Comparison of ENCODE assay signal across 8 cellular contexts in the genomic region with DNA sequence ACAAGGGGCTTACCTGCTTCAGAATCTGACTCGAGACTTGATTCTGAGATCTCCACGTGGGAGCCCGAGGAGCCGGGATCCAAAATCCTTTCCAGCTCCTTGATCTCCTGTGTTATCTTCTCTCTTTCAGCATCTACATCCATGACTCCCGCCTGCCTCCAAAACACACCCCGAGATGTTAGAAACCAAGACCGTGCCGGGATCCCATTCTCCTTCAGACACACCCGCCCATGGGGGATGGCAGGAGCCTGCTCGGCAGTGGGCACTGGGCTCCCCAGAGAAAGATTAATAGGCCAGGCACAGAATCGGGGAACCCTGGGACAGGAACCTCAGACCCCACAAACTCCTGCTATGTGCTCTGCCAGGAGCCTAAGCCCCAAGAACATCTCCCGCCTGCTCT. TPM values are rescaled to one million over a fixed set of nuclear protein-coding genes. Genes with fewer than 3 reads are reported as not detected.
DNase-seq lines count a peak whose midpoint lies in the region; ATAC-seq and TF ChIP-seq lines count a peak whose summit lies in the region.
"Had no signal": no experiment of that assay in that cellular context is flagged by ENCODE, and none has a peak within 500 bp of the region (broad histone marks: within the 10 kb centered on the region; RNA-seq: fewer than 3 reads in every experiment).

No MANE protein-coding gene starts in this region.

- no peak for DNase-seq in left lung
- no peak for DNase-seq in superior temporal gyrus (ENCODE audit: extremely low spot score)
- DNase-seq in NCI-H1092 treated with DMSO at 0.1 percent for 48 hours (lab: John Stamatoyannopoulos, UW) = no peak
- DNase-seq: NCI-H1436 treated with DMSO at 0.1 percent for 48 hours had no signal

- H3K4me3 Mint-ChIP-seq in brain = peak overlapping the region; percentile 91 to 96 (median 92)

- H3K9me3 ChIP-seq in DOHH2 (ENCODE audit: control insufficient read depth, insufficient read depth, low read length) (no peaks in the 10 kb centered on the region), Loucy (ENCODE audit: insufficient read depth, low read depth, low read length) (no peaks in the 10 kb centered on the region), neural cell (ENCODE audit: low read length) (no peaks in the 10 kb centered on the region), left lung (no peaks in the 10 kb centered on the region)

- H3K9me2 ChIP-seq in DOHH2 (replicated peaks; ENCODE audit: control insufficient read depth, low read length) (no peaks in the 10 kb centered on the region), Loucy (replicated peaks; ENCODE audit: low read depth, low read length) (no peaks in the 10 kb centered on the region), neural cell (ENCODE audit: insufficient read depth, low read length) (no peaks in the 10 kb centered on the region)

- H3K27me3 Mint-ChIP-seq in brain = no peaks in the 10 kb centered on the region

- peak overlapping the region in 2 of 5 experiments; percentile 25 to 92 for H3K27ac Mint-ChIP-seq in brain

- H3K4me3 ChIP-seq in DOHH2 (ENCODE audit: low read length) (peak overlapping the region; percentile 95; the same call in 1 of the 2 replicates), Loucy (ENCODE audit: low read length, poor library complexity, severe bottlenecking) (peak overlapping the region; percentile 90), neural cell (ENCODE audit: low read length) (peak overlapping the region; percentile 89), left lung (no peak overlapping the region)

- H3F3A ChIP-seq in DOHH2 (ENCODE audit: control insufficient read depth, insufficient read depth) = peaks cover 14% of the 10 kb centered on the region; the same call in 1 of the 2 replicates
- H3F3A ChIP-seq in Loucy (ENCODE audit: low read depth) = no peaks in the 10 kb centered on the region
- H3F3A ChIP-seq in neural cell (ENCODE audit: insufficient read depth, low read length, poor library complexity, severe bottlenecking) = no peaks in the 10 kb centered on the region

- peaks cover 72% of the 10 kb centered on the region for H3K36me3 ChIP-seq in DOHH2 (ENCODE audit: control insufficient read depth, low read length)
- H3K36me3 ChIP-seq in Loucy (ENCODE audit: insufficient read depth, low read length) = peaks cover 29% of the 10 kb centered on the region; the same call in 1 of the 2 replicates
- peaks cover 3% of the 10 kb centered on the region for H3K36me3 ChIP-seq in neural cell (ENCODE audit: insufficient read depth, low read length)
- peaks cover 0 to 59% of the 10 kb centered on the region in 2 donors for H3K36me3 ChIP-seq in left lung

- intact Hi-C loops in left lung (cut with DNase I) = no loop called here

- no peak overlapping the region for H2AFZ ChIP-seq in Loucy (ENCODE audit: low read length)
- H2AFZ ChIP-seq in neural cell (ENCODE audit: low read depth, low read length) = no peak overlapping the region

- TF ChIP-seq EP300 in neural cell (conservative IDR thresholded peaks at IDR 0.05; ENCODE audit: poor library complexity, severe bottlenecking) = no peak

- H3K79me2 ChIP-seq in DOHH2 (ENCODE audit: control insufficient read depth, low read length) = peaks cover 34% of the 10 kb centered on the region
- H3K79me2 ChIP-seq in Loucy (ENCODE audit: insufficient read depth, low read length) = peaks cover 27% of the 10 kb centered on the region
- peaks cover 21% of the 10 kb centered on the region for H3K79me2 ChIP-seq in neural cell (replicated peaks; ENCODE audit: insufficient read depth, low read length)

- TF ChIP-seq CTCF in DOHH2 (IDR thresholded peaks at IDR 0.05; ENCODE audit: low read depth, low read length, poor library complexity, severe bottlenecking) (no peak), Loucy (conservative IDR thresholded peaks at IDR 0.05; ENCODE audit: low read length) (no peak), brain (conservative IDR thresholded peaks at IDR 0.05) (no peak), neural cell (IDR thresholded peaks at IDR 0.05; ENCODE audit: poor library complexity, severe bottlenecking) (no peak), left lung (IDR thresholded peaks at IDR 0.05) (no peak)

- no peak for TF ChIP-seq RAD21 in neural cell (conservative IDR thresholded peaks at IDR 0.05)

- H3K4me1 ChIP-seq in DOHH2 (ENCODE audit: control insufficient read depth, low read length) (peaks cover 16% of the 10 kb centered on the region), Loucy (ENCODE audit: insufficient read depth, low read length, poor library complexity, severe bottlenecking) (peaks cover 21% of the 10 kb centered on the region), left lung (peaks cover 16 to 26% of the 10 kb centered on the region in 2 donors)

- H3K27ac ChIP-seq in DOHH2 (ENCODE audit: low read depth, low read length) (no peak overlapping the region), neural cell (ENCODE audit: low read length) (no peak overlapping the region), left lung (no peak overlapping the region)

- no peaks in the 10 kb centered on the region for H3K9me3 Mint-ChIP-seq in brain

- H3K27me3 ChIP-seq in DOHH2 (ENCODE audit: control insufficient read depth, low read length) (no peaks in the 10 kb centered on the region), Loucy (ENCODE audit: insufficient read depth, low read length, poor library complexity, severe bottlenecking) (no peaks in the 10 kb centered on the region), neural cell (ENCODE audit: insufficient read depth, low read depth, low read length) (no peaks in the 10 kb centered on the region), left lung (no peaks in the 10 kb centered on the region)

- ATAC-seq in left lung = no peak

- H3K4me2 ChIP-seq in DOHH2 (ENCODE audit: low read length) = peak overlapping the region; percentile 75
- H3K4me2 ChIP-seq in Loucy (ENCODE audit: low read depth, low read length, poor library complexity, severe bottlenecking) = peak overlapping the region; percentile 85
- H3K4me2 ChIP-seq in neural cell (ENCODE audit: low read length) = no peak overlapping the region

- H3K36me3 Mint-ChIP-seq in brain = peaks cover 31% of the 10 kb centered on the region

- no peaks in the 10 kb centered on the region; the same call in 1 of the 2 replicates for H4K20me1 ChIP-seq in DOHH2 (ENCODE audit: control insufficient read depth, insufficient read depth, low read depth, low read length)
- peaks cover 21% of the 10 kb centered on the region for H4K20me1 ChIP-seq in Loucy (ENCODE audit: insufficient read depth, low read length, poor library complexity, severe bottlenecking)
- no peaks in the 10 kb centered on the region for H4K20me1 ChIP-seq in neural cell (ENCODE audit: insufficient read depth)

- H3K4me1 Mint-ChIP-seq in brain = peaks cover 14% of the 10 kb centered on the region

- H3K9ac ChIP-seq in Loucy (ENCODE audit: low read depth, low read length, poor library complexity, severe bottlenecking) (peak overlapping the region; percentile 75), neural cell (ENCODE audit: low read length) (no peak overlapping the region)

TF ChIP-seq in neural cell, 6 proteins besides CTCF, POLR2A, EP300 and RAD21:
- TF ChIP-seq SMC3 (conservative IDR thresholded peaks at IDR 0.05; ENCODE audit: poor library complexity) (no peak), POLR2AphosphoS5 (IDR thresholded peaks at IDR 0.05) (no peak), MXI1 (conservative IDR thresholded peaks at IDR 0.05; ENCODE audit: poor library complexity, severe bottlenecking) (no peak), TAF1 (IDR thresholded peaks at IDR 0.05; ENCODE audit: low read depth) (no peak), EZH2 (IDR thresholded peaks at IDR 0.05; ENCODE audit: borderline replicate concordance, insufficient read depth, low read length, poor library complexity, severe bottlenecking) (no peak), REST (IDR thresholded peaks at IDR 0.05; ENCODE audit: borderline replicate concordance) (no peak)

RNA-seq across cellular contexts. Expression of gene SNAPC4, which starts 1.7 kb away (rescaled TPM):
- 9.4 TPM for polyA plus RNA-seq in brain (ENCODE audit: insufficient read depth, low read depth, low replicate concordance)
- polyA plus RNA-seq in neural cell = 6.8 and 12.9 TPM in 2 replicates
- polyA minus RNA-seq in neural cell = 10.7 and 14.4 TPM in 2 replicates
- 1 to 10 TPM; 5.8 to 7.6 TPM for total RNA-seq in left lung

RNA-seq across cellular contexts. Expression of gene ENTR1, which starts 12.1 kb away (rescaled TPM):
- 27.2 TPM for polyA plus RNA-seq in brain (ENCODE audit: insufficient read depth, low read depth, low replicate concordance)
- 63.7 and 72.1 TPM in 2 replicates for polyA plus RNA-seq in neural cell
- 23.8 and 32.4 TPM in 2 replicates for polyA minus RNA-seq in neural cell
- total RNA-seq in left lung = 10 to 100 TPM; 37.8 to 62.5 TPM

RNA-seq across cellular contexts. Expression of gene PMPCA, which starts 12.2 kb away (rescaled TPM):
- polyA plus RNA-seq in brain (ENCODE audit: insufficient read depth, low read depth, low replicate concordance) (59.4 TPM), neural cell (61.3 and 62.6 TPM in 2 replicates)
- polyA minus RNA-seq in neural cell = 38.7 and 43.9 TPM in 2 replicates
- total RNA-seq in left lung = 10 to 100 TPM; 44.9 to 52.5 TPM

RNA-seq across cellular contexts. Expression of gene CARD9, which starts 24.8 kb away (rescaled TPM):
- polyA plus RNA-seq in brain (ENCODE audit: insufficient read depth, low read depth, low replicate concordance) = 0.58 TPM
- polyA plus RNA-seq in neural cell = 0.52 and 0.77 TPM in 2 replicates
- polyA minus RNA-seq in neural cell = 0.46 and 0.49 TPM in 2 replicates
- 10 to 100 TPM in 1 of 2 donors, 1 to 10 TPM in 1; 6.6 to 11.1 TPM for total RNA-seq in left lung

RNA-seq across cellular contexts. Expression of gene DNLZ, which starts 34.7 kb away (rescaled TPM):
- polyA plus RNA-seq in brain (ENCODE audit: insufficient read depth, low read depth, low replicate concordance) = 33.5 TPM
- polyA plus RNA-seq in neural cell = 23.6 and 36.6 TPM in 2 replicates
- polyA minus RNA-seq in neural cell = 7.5 and 9.0 TPM in 2 replicates
- 10 to 100 TPM; 12.0 to 17.5 TPM for total RNA-seq in left lung

Comparison
In these comparisons a context has a peak if more than half of its experiments do, and no peak if none do; other contexts are left out.
1. H3K4me3 ChIP-seq: peak in DOHH2 (single experiment), Loucy (single experiment) and neural cell (single experiment); none in left lung (0 of 2).